19 cellular contexts compared by ENCODE assay signal in genomic region chr16:64738321-64738960, GRCh38.
DNase-seq lines count a peak whose midpoint lies in the region; TF ChIP-seq lines count a peak whose summit lies in the region.
"Had no signal": no experiment of that assay in that cellular context is flagged by ENCODE, and none has a peak within 500 bp of the region (broad histone marks: within the 10 kb centered on the region; RNA-seq: fewer than 3 reads in every experiment).

No MANE protein-coding gene starts in this region.

- no peak overlapping the region for H3K4me3 ChIP-seq in astrocyte of the cerebellum (ENCODE audit: low read depth, low read length)
- no peak overlapping the region for H3K4me3 ChIP-seq in foreskin fibroblast (ENCODE audit: low read depth in 1 of 2, low read length in 2 of 2)
- H3K4me3 ChIP-seq: esophagus muscularis mucosa, left lung had no signal

- H3K4me3 Mint-ChIP-seq in activated naive CD8-positive, alpha-beta T cell = no peak overlapping the region
- H3K4me3 Mint-ChIP-seq in activated naive CD8-positive, alpha-beta T cell treated with anti-CD3 and anti-CD28 coated beads for 36 hours = no peak overlapping the region
- H3K4me3 Mint-ChIP-seq: brain, type B pancreatic cell had no signal

- no peak for DNase-seq in activated naive CD8-positive, alpha-beta T cell treated with anti-CD3 and anti-CD28 coated beads for 36 hours
- DNase-seq in astrocyte of the cerebellum (ENCODE audit: low read depth) (peak; percentile 38), foreskin fibroblast (peak; percentile 18 to 51), Kasumi-1 (lab: John Stamatoyannopoulos, UW) (no peak), GM13977 (ENCODE audit: low spot score) (no peak), T-helper 9 cell (no peak)
- no peak for DNase-seq in stimulated activated CD4-positive, alpha-beta T cell treated with anti-CD3 and anti-CD28 coated beads, Interleukin-15, amount 100 ng/mL, for 24 hours
- DNase-seq: activated CD4-positive, alpha-beta T cell treated with anti-CD3 and anti-CD28 coated beads for 1 hour; activated gamma-delta T cell treated with Interleukin-2 at 50 U/mL for 16 hours; Caco-2; GDM1; GOT3; left lung; posterior cingulate gyrus; stimulated activated naive CD8-positive, alpha-beta T cell treated with anti-CD3 and anti-CD28 coated beads, Interleukin-15, Interleukin-2, amounts not matched to agents 100 U/mL and 50 U/mL, for 24 hours had no signal

- no peaks in the 10 kb centered on the region for H3K27me3 Mint-ChIP-seq in activated naive CD8-positive, alpha-beta T cell
- H3K27me3 Mint-ChIP-seq in activated naive CD8-positive, alpha-beta T cell treated with anti-CD3 and anti-CD28 coated beads for 36 hours = no peaks in the 10 kb centered on the region

- H3K9me3 Mint-ChIP-seq in activated naive CD8-positive, alpha-beta T cell (ENCODE audit: low read depth) = peaks cover 11% of the 10 kb centered on the region
- peaks cover 10% of the 10 kb centered on the region for H3K9me3 Mint-ChIP-seq in activated naive CD8-positive, alpha-beta T cell treated with anti-CD3 and anti-CD28 coated beads for 36 hours

- H3K36me3 Mint-ChIP-seq in activated naive CD8-positive, alpha-beta T cell = no peaks in the 10 kb centered on the region
- no peaks in the 10 kb centered on the region for H3K36me3 Mint-ChIP-seq in activated naive CD8-positive, alpha-beta T cell treated with anti-CD3 and anti-CD28 coated beads for 36 hours
- H3K36me3 Mint-ChIP-seq: brain, type B pancreatic cell had no signal

- in situ Hi-C loops in astrocyte of the cerebellum (cut with HindIII; ENCODE audit: low sequenced_read_pairs) = no loop called here
- in situ Hi-C loops in GM13977 (cut with MboI; ENCODE audit: low pct_unique_long_range_greater_than_20kb, low sequenced_read_pairs, unreplicated experiment) = no loop called here

- TF ChIP-seq CTCF in astrocyte of the cerebellum (IDR thresholded peaks at IDR 0.05; ENCODE audit: low read depth, low read length, missing control alignments) (no peak), foreskin fibroblast (IDR thresholded peaks at IDR 0.05; ENCODE audit: low read depth, low read length) (no peak), GM13977 (IDR thresholded peaks at IDR 0.05; ENCODE audit: extremely low read depth, insufficient read depth, missing control alignments) (no peak)

- H3K27ac Mint-ChIP-seq in activated naive CD8-positive, alpha-beta T cell = peak overlapping the region; percentile 18
- H3K27ac Mint-ChIP-seq in activated naive CD8-positive, alpha-beta T cell treated with anti-CD3 and anti-CD28 coated beads for 36 hours = no peak overlapping the region
- H3K27ac Mint-ChIP-seq: brain, type B pancreatic cell had no signal

- H3K4me1 Mint-ChIP-seq in activated naive CD8-positive, alpha-beta T cell (ENCODE audit: low read depth) = no peaks in the 10 kb centered on the region
- no peaks in the 10 kb centered on the region for H3K4me1 Mint-ChIP-seq in activated naive CD8-positive, alpha-beta T cell treated with anti-CD3 and anti-CD28 coated beads for 36 hours

Comparison
In these comparisons a context has a peak if more than half of its experiments do, and no peak if none do; other contexts are left out.
1. DNase-seq: peak in astrocyte of the cerebellum (single experiment) and foreskin fibroblast (2 of 2); none in activated naive CD8-positive, alpha-beta T cell treated with anti-CD3 and anti-CD28 coated beads for 36 hours (single experiment), Kasumi-1 (0 of 2), GM13977 (single experiment), stimulated activated CD4-positive, alpha-beta T cell treated with anti-CD3 and anti-CD28 coated beads, Interleukin-15, amount 100 ng/mL, for 24 hours (single experiment) and T-helper 9 cell (single experiment).